ENCODE assay signal across 10 cellular contexts in genomic region chr17:80453126-80453979, GRCh38. TPM values are rescaled to one million over a fixed set of nuclear protein-coding genes. Genes with fewer than 3 reads are reported as not detected.
A peak's percentile ranks its signal among the peaks of the same experiment; 100 is the strongest.
DNase-seq lines count a peak whose midpoint lies in the region; ATAC-seq and TF ChIP-seq lines count a peak whose summit lies in the region.
"Had no signal": no experiment of that assay in that cellular context is flagged by ENCODE, and none has a peak within 500 bp of the region (broad histone marks: within the 10 kb centered on the region; RNA-seq: fewer than 3 reads in every experiment).

No MANE protein-coding gene starts in this region.

- H3K4me2 ChIP-seq in SK-N-SH: peak overlapping the region; percentile 100

- TF ChIP-seq EP300 in SK-N-SH (IDR thresholded peaks at IDR 0.05; ENCODE audit: borderline replicate concordance in 1 of 2, low read depth in 1 of 2, low read length in 1 of 2): no peak; a peak in 1 of 4 replicates

- no peak overlapping the region for H2AFZ ChIP-seq in SK-N-SH (ENCODE audit: low read depth)

- 78% methylated on average over 17 of the region's 18 CpGs for WGBS in SK-N-SH (ENCODE audit: low lambda C conversion rate)

- H3K9me3 ChIP-seq in SK-N-SH (no peaks in the 10 kb centered on the region), skeletal muscle tissue (ENCODE audit: control insufficient read depth in 3 of 3, low read length in 3 of 3) (no peaks in the 10 kb centered on the region)

- H3K36me3 ChIP-seq in SK-N-SH (replicated peaks in 1 of 2; ENCODE audit: control insufficient read depth in 1 of 2, insufficient read depth in 2 of 2, low read length in 1 of 2) (no peaks in the 10 kb centered on the region), skeletal muscle tissue (ENCODE audit: control insufficient read depth in 3 of 3, insufficient read depth in 3 of 3, low read length in 3 of 3) (no peaks in the 10 kb centered on the region)

- no peaks in the 10 kb centered on the region for H3K9me2 ChIP-seq in SK-N-SH

- no peaks in the 10 kb centered on the region for H4K20me1 ChIP-seq in SK-N-SH (ENCODE audit: insufficient read depth)

- peaks cover 6% of the 10 kb centered on the region; the same call in 1 of the 2 replicates for H3K79me2 ChIP-seq in SK-N-SH (ENCODE audit: insufficient read depth)

- TF ChIP-seq POLR2A in Raji (IDR thresholded peaks at IDR 0.05; ENCODE audit: insufficient read depth, low read depth, low read length): peak; percentile 11; the same call in 1 of the 2 replicates

- peaks cover 0 to 34% of the 10 kb centered on the region in 2 experiments; a peak in 1 of 4 replicates for H3K4me1 ChIP-seq in SK-N-SH (ENCODE audit: control insufficient read depth in 1 of 2, insufficient read depth in 2 of 2, low read depth in 1 of 2, low read length in 1 of 2)
- H3K4me1 ChIP-seq in skeletal muscle tissue (ENCODE audit: control insufficient read depth in 3 of 3, insufficient read depth in 3 of 3, low read length in 3 of 3): peaks cover 36 to 44% (median 41%) of the 10 kb centered on the region in 3 donors

- POLR2A ChIA-PET in SK-N-SH (lab: Yijun Ruan, JAX): interaction anchor here (0.6 to 2.5 kb wide), 8 partner anchors 9 to 516 kb away, joined by 3 to 24 read pairs (median 6); partner anchors contain the start of gene NPTX1

- no peaks in the 10 kb centered on the region for H3K27me3 ChIP-seq in SK-N-SH (ENCODE audit: insufficient read depth)
- H3K27me3 ChIP-seq in skeletal muscle tissue (ENCODE audit: control insufficient read depth in 3 of 3, insufficient read depth in 3 of 3, low read length in 3 of 3): no peaks in the 10 kb centered on the region

- H3K9ac ChIP-seq in SK-N-SH (no peak overlapping the region), skeletal muscle tissue (ENCODE audit: low read depth in 1 of 3, low read length in 3 of 3) (peak overlapping the region in 1 of 3 donors; percentile 95)

- ATAC-seq in SK-N-SH treated with all-trans-retinoic acid at 6 μM for 48 hours (no peak), HG02588 (IDR thresholded peaks at IDR 0.05; ENCODE audit: unreplicated experiment) (no peak), HG02759 (IDR thresholded peaks at IDR 0.05; ENCODE audit: unreplicated experiment) (no peak)

- H3K27ac ChIP-seq in SK-N-SH (ENCODE audit: low read depth in 2 of 2, low read length in 1 of 2) (peak overlapping the region in 1 of 2 experiments; percentile 97; a peak in 1 of 4 replicates), skeletal muscle tissue (ENCODE audit: low read depth, low read length) (no peak overlapping the region)

- TF ChIP-seq RAD21 in SK-N-SH (IDR thresholded peaks at IDR 0.05; ENCODE audit: low read length): no peak

- CTCF ChIA-PET in SK-N-SH (lab: Yijun Ruan, JAX): interaction anchor here (0.7 to 3.6 kb wide), 6 partner anchors 9 to 134 kb away, joined by 3 to 12 read pairs (median 5); no protein-coding TSS in a partner anchor

- H3K4me3 ChIP-seq in SK-N-SH (ENCODE audit: low read depth in 2 of 2, low read length in 1 of 2): peak overlapping the region; percentile 71 to 78
- H3K4me3 ChIP-seq in fibroblast of the aortic adventitia (ENCODE audit: low read depth, low read length): peak overlapping the region; percentile 83
- peak overlapping the region; percentile 88 to 94 (median 89) for H3K4me3 ChIP-seq in skeletal muscle tissue (ENCODE audit: low read length in 3 of 3)

- peak; percentile 53 for DNase-seq in SK-N-SH
- DNase-seq in fibroblast of the aortic adventitia (ENCODE audit: low read depth): no peak
- DNase-seq in NCI-H345 treated with DMSO at 0.1 percent for 48 hours (lab: John Stamatoyannopoulos, UW; ENCODE audit: unreplicated experiment): no peak
- DNase-seq: SIG-M5; stimulated activated CD4-positive, alpha-beta T cell treated with anti-CD3 and anti-CD28 coated beads, Interleukin-12 subunit alpha, Interleukin-12 subunit beta, amount 100 ng/mL, for 4 hours had no signal

- TF ChIP-seq CTCF in SK-N-SH (IDR thresholded peaks at IDR 0.05) (no peak), fibroblast of the aortic adventitia (IDR thresholded peaks at IDR 0.05; ENCODE audit: insufficient read depth, low read length) (no peak)

- peaks cover 5% of the 10 kb centered on the region for H3F3A ChIP-seq in SK-N-SH (replicated peaks; ENCODE audit: insufficient read depth)

TF ChIP-seq in SK-N-SH, 30 proteins besides CTCF, POLR2A, EP300 and RAD21:
- TF ChIP-seq, protein P1, sequence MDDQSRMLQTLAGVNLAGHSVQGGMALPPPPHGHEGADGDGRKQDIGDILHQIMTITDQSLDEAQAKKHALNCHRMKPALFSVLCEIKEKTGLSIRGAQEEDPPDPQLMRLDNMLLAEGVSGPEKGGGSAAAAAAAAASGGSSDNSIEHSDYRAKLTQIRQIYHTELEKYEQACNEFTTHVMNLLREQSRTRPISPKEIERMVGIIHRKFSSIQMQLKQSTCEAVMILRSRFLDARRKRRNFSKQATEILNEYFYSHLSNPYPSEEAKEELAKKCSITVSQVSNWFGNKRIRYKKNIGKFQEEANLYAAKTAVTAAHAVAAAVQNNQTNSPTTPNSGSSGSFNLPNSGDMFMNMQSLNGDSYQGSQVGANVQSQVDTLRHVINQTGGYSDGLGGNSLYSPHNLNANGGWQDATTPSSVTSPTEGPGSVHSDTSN (IDR thresholded peaks at IDR 0.05): peak; percentile 79
- TF ChIP-seq GABPA (IDR thresholded peaks at IDR 0.05; ENCODE audit: low read depth) (no peak), SIN3A (IDR thresholded peaks at IDR 0.05; ENCODE audit: borderline replicate concordance, low read depth, low read length) (0 out of 2 replicates have a peak, but pooled peaks have one; percentile 18), TCF12 (IDR thresholded peaks at IDR 0.05) (peak; percentile 55)
- TF ChIP-seq, protein P2, sequence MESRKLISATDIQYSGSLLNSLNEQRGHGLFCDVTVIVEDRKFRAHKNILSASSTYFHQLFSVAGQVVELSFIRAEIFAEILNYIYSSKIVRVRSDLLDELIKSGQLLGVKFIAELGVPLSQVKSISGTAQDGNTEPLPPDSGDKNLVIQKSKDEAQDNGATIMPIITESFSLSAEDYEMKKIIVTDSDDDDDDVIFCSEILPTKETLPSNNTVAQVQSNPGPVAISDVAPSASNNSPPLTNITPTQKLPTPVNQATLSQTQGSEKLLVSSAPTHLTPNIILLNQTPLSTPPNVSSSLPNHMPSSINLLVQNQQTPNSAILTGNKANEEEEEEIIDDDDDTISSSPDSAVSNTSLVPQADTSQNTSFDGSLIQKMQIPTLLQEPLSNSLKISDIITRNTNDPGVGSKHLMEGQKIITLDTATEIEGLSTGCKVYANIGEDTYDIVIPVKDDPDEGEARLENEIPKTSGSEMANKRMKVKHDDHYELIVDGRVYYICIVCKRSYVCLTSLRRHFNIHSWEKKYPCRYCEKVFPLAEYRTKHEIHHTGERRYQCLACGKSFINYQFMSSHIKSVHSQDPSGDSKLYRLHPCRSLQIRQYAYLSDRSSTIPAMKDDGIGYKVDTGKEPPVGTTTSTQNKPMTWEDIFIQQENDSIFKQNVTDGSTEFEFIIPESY (IDR thresholded peaks at IDR 0.05; ENCODE audit: borderline replicate concordance, low read depth): no peak

TF ChIP-seq in SK-N-SH treated with all-trans-retinoic acid at 6 μM for 48 hours, 23 proteins besides CTCF, POLR2A, EP300 and RAD21 (continues in another document):
- TF ChIP-seq, protein P3, sequence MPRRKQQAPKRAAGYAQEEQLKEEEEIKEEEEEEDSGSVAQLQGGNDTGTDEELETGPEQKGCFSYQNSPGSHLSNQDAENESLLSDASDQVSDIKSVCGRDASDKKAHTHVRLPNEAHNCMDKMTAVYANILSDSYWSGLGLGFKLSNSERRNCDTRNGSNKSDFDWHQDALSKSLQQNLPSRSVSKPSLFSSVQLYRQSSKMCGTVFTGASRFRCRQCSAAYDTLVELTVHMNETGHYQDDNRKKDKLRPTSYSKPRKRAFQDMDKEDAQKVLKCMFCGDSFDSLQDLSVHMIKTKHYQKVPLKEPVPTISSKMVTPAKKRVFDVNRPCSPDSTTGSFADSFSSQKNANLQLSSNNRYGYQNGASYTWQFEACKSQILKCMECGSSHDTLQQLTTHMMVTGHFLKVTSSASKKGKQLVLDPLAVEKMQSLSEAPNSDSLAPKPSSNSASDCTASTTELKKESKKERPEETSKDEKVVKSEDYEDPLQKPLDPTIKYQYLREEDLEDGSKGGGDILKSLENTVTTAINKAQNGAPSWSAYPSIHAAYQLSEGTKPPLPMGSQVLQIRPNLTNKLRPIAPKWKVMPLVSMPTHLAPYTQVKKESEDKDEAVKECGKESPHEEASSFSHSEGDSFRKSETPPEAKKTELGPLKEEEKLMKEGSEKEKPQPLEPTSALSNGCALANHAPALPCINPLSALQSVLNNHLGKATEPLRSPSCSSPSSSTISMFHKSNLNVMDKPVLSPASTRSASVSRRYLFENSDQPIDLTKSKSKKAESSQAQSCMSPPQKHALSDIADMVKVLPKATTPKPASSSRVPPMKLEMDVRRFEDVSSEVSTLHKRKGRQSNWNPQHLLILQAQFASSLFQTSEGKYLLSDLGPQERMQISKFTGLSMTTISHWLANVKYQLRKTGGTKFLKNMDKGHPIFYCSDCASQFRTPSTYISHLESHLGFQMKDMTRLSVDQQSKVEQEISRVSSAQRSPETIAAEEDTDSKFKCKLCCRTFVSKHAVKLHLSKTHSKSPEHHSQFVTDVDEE (CRISPR knock-in tag; IDR thresholded peaks at IDR 0.05): no peak
- TF ChIP-seq OSR1 (CRISPR knock-in tag; IDR thresholded peaks at IDR 0.05) (no peak), CSRNP3 (CRISPR knock-in tag; IDR thresholded peaks at IDR 0.05) (no peak), TCF4 (CRISPR knock-in tag; IDR thresholded peaks at IDR 0.05; ENCODE audit: borderline replicate concordance) (no peak)

RNA-seq across cellular contexts. Expression of gene NPTX1, which starts 23.1 kb away (rescaled TPM):
- polyA plus RNA-seq in SK-N-SH (2012; rRNA removed): 0.05 and 0.16 TPM in 2 replicates
- polyA plus RNA-seq in SK-N-SH (2012; cell fraction: cytosol; rRNA removed): 0.01 and 0.03 TPM in 2 replicates
- 0.05 and 0.38 TPM in 2 replicates for polyA plus RNA-seq in SK-N-SH (2012; cell fraction: nucleus; rRNA removed)
- total RNA-seq in fibroblast of the aortic adventitia (ENCODE audit: low replicate concordance): 0.57 and 191 TPM in 2 replicates
- 1.0 TPM for total RNA-seq in skeletal muscle tissue

RNA-seq across cellular contexts. Expression of gene ENDOV, which starts 38.4 kb away (rescaled TPM):
- polyA plus RNA-seq in SK-N-SH (2012; rRNA removed): 83.6 and 90.3 TPM in 2 replicates
- 36.1 and 50.0 TPM in 2 replicates for polyA plus RNA-seq in SK-N-SH (2012; cell fraction: cytosol; rRNA removed)
- 181 and 203 TPM in 2 replicates for polyA plus RNA-seq in SK-N-SH (2012; cell fraction: nucleus; rRNA removed)
- total RNA-seq in fibroblast of the aortic adventitia (ENCODE audit: low replicate concordance): 12.4 and 17.8 TPM in 2 replicates
- 7.8 TPM for total RNA-seq in skeletal muscle tissue
